ENCODE assay signal across 24 cellular contexts in the genomic region with DNA sequence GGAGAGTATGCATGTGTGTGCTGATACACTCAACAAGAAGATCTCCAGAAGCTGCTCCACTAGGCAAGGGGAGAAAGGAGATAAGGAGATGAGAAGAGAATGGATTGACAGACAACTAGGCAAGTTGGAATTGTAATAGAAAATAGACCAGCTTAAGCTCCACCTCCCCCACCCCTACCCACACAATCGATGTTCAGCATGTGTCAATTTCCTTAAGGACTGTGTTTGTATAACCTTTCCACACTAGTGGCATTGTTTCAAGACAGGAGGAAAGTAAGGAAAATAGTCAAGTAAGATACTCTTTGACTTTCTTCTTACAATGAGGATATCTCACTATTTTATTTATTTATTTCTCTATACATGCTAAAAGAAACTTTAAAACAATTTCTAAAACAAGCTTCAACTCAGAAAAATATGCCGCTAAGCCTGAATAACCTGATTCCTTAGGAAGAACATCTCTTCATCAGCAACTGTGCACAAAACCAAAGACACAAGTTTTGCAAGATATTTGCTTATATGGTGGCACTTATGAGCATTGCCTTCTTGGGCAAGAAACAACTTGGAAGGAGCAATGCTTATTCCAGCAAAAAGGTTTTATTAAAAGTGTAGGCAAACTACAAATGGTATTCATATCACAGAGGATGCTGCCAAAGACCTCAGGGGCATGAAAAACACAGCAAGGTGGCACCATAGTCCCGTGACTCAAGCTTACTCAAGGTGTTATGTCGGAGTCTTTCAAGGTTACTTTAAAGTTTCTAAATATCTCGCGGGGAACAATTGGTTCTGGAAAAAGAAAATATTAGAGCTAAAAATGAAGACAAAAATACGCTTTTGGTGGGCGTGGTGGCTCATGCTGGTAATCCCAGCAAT.
"Had no signal": no experiment of that assay in that cellular context is flagged by ENCODE, and none has a peak within 500 bp of the region (broad histone marks: within the 10 kb centered on the region; RNA-seq: fewer than 3 reads in every experiment).

No MANE protein-coding gene starts in this region.

- H3K27me3 ChIP-seq: gastroesophageal sphincter, heart left ventricle, hepatocyte, left lung, neural progenitor cell, sigmoid colon, stomach, testis, tibial artery, upper lobe of right lung, uterus had no signal

- H3K9me3 ChIP-seq: prostate gland, testis, upper lobe of right lung, uterus had no signal

- H3K4me1 Mint-ChIP-seq: naive thymus-derived CD4-positive, alpha-beta T cell; nephron; neural progenitor cell; stimulated activated effector memory CD8-positive, alpha-beta T cell treated with anti-CD3 and anti-CD28 coated beads, Interleukin-12 subunit alpha, Interleukin-12 subunit beta, amount 100 ng/mL, for 72 hours had no signal

- H3K4me2 ChIP-seq: hepatocyte, neural progenitor cell had no signal

- H3K4me1 ChIP-seq: heart left ventricle, left lung, neural progenitor cell, prostate gland, stomach, testis, tibial artery, upper lobe of right lung, uterus had no signal

- ATAC-seq: gastroesophageal sphincter; heart left ventricle; left cardiac atrium; left lung; naive thymus-derived CD4-positive, alpha-beta T cell; right cardiac atrium; stimulated activated effector memory CD8-positive, alpha-beta T cell treated with anti-CD3 and anti-CD28 coated beads, Interleukin-12 subunit alpha, Interleukin-12 subunit beta, amount 100 ng/mL, for 72 hours; upper lobe of right lung had no signal

- H3K27me3 Mint-ChIP-seq: naive thymus-derived CD4-positive, alpha-beta T cell had no signal

- H3K36me3 ChIP-seq: gastroesophageal sphincter, heart left ventricle, left lung, neural progenitor cell, prostate gland, sigmoid colon, stomach, tibial artery, upper lobe of right lung, uterus had no signal

- H3K9ac ChIP-seq: neural progenitor cell had no signal

- H2AFZ ChIP-seq: hepatocyte, neural progenitor cell had no signal

- H3K27ac ChIP-seq: gastroesophageal sphincter, heart left ventricle, hepatocyte, left lung, neural progenitor cell, prostate gland, sigmoid colon, stomach, testis, tibial artery, upper lobe of right lung, uterus had no signal

- H3K79me2 ChIP-seq: hepatocyte had no signal

- H3K27ac Mint-ChIP-seq: naive thymus-derived CD4-positive, alpha-beta T cell; nephron; neural progenitor cell; stimulated activated effector memory CD8-positive, alpha-beta T cell treated with anti-CD3 and anti-CD28 coated beads, Interleukin-12 subunit alpha, Interleukin-12 subunit beta, amount 100 ng/mL, for 72 hours had no signal

- H3K4me3 ChIP-seq: gastroesophageal sphincter, heart left ventricle, hepatocyte, left lung, neural progenitor cell, prostate gland, sigmoid colon, stomach, testis, tibial artery, upper lobe of right lung, uterus had no signal

- H3K36me3 Mint-ChIP-seq: naive thymus-derived CD4-positive, alpha-beta T cell; neural progenitor cell; stimulated activated effector memory CD8-positive, alpha-beta T cell treated with anti-CD3 and anti-CD28 coated beads, Interleukin-12 subunit alpha, Interleukin-12 subunit beta, amount 100 ng/mL, for 72 hours had no signal

- H3K4me3 Mint-ChIP-seq: naive thymus-derived CD4-positive, alpha-beta T cell; nephron; neural progenitor cell; stimulated activated effector memory CD8-positive, alpha-beta T cell treated with anti-CD3 and anti-CD28 coated beads, Interleukin-12 subunit alpha, Interleukin-12 subunit beta, amount 100 ng/mL, for 72 hours had no signal

- DNase-seq: effector memory CD4-positive, alpha-beta T cell; foreskin fibroblast; heart left ventricle; left cardiac atrium; left lung; mesenchymal stem cell; midbrain; naive thymus-derived CD4-positive, alpha-beta T cell; right cardiac atrium; sigmoid colon; stimulated activated CD4-positive, alpha-beta T cell treated with anti-CD3 and anti-CD28 coated beads, Interleukin-2, amount 100 ng/mL, for 24 hours; stimulated activated CD4-positive, alpha-beta T cell treated with anti-CD3 and anti-CD28 coated beads, Interleukin-4, amount 100 ng/mL, for 24 hours; stimulated activated naive CD4-positive, alpha-beta T cell treated with Interleukin-2 at 50 U/mL for 16 hours; stomach; testis; tibial artery; upper lobe of right lung; uterus had no signal
